Comparison of ENCODE assay signal across 1 cellular context in genomic region chr4:76074468-76074867, GRCh38.
TF ChIP-seq lines count a peak whose summit lies in the region.

TSS of gene ART3 (plus strand) at chr4:76074709. CDS start at chr4:76075890, 1,181 bp downstream.

TF ChIP-seq in SK-N-SH, 30 proteins besides CTCF, POLR2A, EP300 and RAD21:
- TF ChIP-seq TAF1 (IDR thresholded peaks at IDR 0.05; ENCODE audit: borderline replicate concordance, low read depth, low read length) = no peak
- no peak for TF ChIP-seq FOSL2 (IDR thresholded peaks at IDR 0.05; ENCODE audit: borderline replicate concordance, low read depth)
- no peak for TF ChIP-seq IRF3 (IDR thresholded peaks at IDR 0.05; ENCODE audit: low read depth, low read length)
- TF ChIP-seq REST (IDR thresholded peaks at IDR 0.05; ENCODE audit: low read depth, low read length) = no peak
- no peak for TF ChIP-seq NRF1 (IDR thresholded peaks at IDR 0.05; ENCODE audit: low read depth, low read length)
- no peak for TF ChIP-seq PBX3 (IDR thresholded peaks at IDR 0.05)
- TF ChIP-seq FOXM1 (IDR thresholded peaks at IDR 0.05; ENCODE audit: low read depth) = no peak
- TF ChIP-seq POLR2AphosphoS5 (IDR thresholded peaks at IDR 0.05; ENCODE audit: low read depth, low read length) = no peak
- no peak for TF ChIP-seq SIN3A (IDR thresholded peaks at IDR 0.05; ENCODE audit: borderline replicate concordance, low read depth, low read length)
- TF ChIP-seq GABPA (IDR thresholded peaks at IDR 0.05; ENCODE audit: low read depth) = no peak
- no peak for TF ChIP-seq MEF2A (IDR thresholded peaks at IDR 0.05; ENCODE audit: borderline replicate concordance, low read depth)
- no peak for TF ChIP-seq MXI1 (IDR thresholded peaks at IDR 0.05; ENCODE audit: low read depth, low read length)
- TF ChIP-seq RXRA (IDR thresholded peaks at IDR 0.05; ENCODE audit: borderline replicate concordance, low read depth) = no peak
- no peak for TF ChIP-seq NFIC (IDR thresholded peaks at IDR 0.05; ENCODE audit: borderline replicate concordance)
